Comparison of ENCODE assay signal across 21 cellular contexts in the genomic region with DNA sequence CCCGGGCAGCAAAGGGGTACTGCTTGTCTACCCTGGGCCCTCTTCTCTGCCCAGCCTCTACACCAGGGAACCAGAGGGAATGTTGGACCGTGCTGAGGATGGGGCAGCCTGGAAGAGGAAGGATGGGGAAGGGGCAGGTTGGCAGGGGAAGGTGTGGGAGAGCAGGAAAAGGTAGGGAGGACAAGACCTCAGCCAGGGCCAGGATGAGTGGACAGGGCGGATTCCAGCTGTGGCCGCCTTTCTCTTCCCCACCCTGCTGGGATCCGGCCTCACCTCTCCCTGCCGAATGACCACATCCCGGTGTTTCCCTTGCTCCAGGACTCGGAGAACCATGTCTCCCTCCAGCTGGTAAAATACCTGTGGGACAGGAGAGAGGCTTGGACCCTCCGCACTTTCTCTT. TPM values are rescaled to one million over a fixed set of nuclear protein-coding genes. Genes with fewer than 3 reads are reported as not detected.
DNase-seq lines count a peak whose midpoint lies in the region; ATAC-seq and TF ChIP-seq lines count a peak whose summit lies in the region.
"Had no signal": no experiment of that assay in that cellular context is flagged by ENCODE, and none has a peak within 500 bp of the region (broad histone marks: within the 10 kb centered on the region; RNA-seq: fewer than 3 reads in every experiment).

No MANE protein-coding gene starts in this region.

- no peak overlapping the region for H4K8ac ChIP-seq in mesenchymal stem cell (ENCODE audit: low read length)

- intact Hi-C loops in Caco-2 (cut with micrococcal nuclease; ENCODE audit: unreplicated experiment): no loop called here
- intact Hi-C loops in colonic mucosa (cut with DNase I): no loop called here

- H2BK15ac ChIP-seq in mesenchymal stem cell (ENCODE audit: low read depth, poor library complexity, severe bottlenecking): no peak overlapping the region

- H3K36me3 ChIP-seq in Caco-2 (ENCODE audit: control insufficient read depth, insufficient read depth, low read length) (peaks cover 5% of the 10 kb centered on the region), colonic mucosa (no peaks in the 10 kb centered on the region), mesenchymal stem cell (ENCODE audit: control insufficient read depth in 1 of 2, insufficient read depth in 2 of 2, low read depth in 1 of 2, low read length in 2 of 2) (peaks cover 0 to 5% of the 10 kb centered on the region in 2 experiments)

- H3K4me3 ChIP-seq in Caco-2 (ENCODE audit: low read depth, low read length): no peak overlapping the region
- no peak overlapping the region for H3K4me3 ChIP-seq in colonic mucosa
- H3K4me3 ChIP-seq in mesenchymal stem cell (ENCODE audit: insufficient read depth in 1 of 2, low read depth in 1 of 2, low read length in 2 of 2): no peak overlapping the region
- H3K4me3 ChIP-seq in foreskin fibroblast (ENCODE audit: low read depth in 1 of 2, low read length in 2 of 2): no peak overlapping the region
- H3K4me3 ChIP-seq: BLaER1, GM12878, HAP-1 had no signal

- no peak overlapping the region for H3K18ac ChIP-seq in mesenchymal stem cell (ENCODE audit: low read depth in 1 of 2, low read length in 2 of 2)

- H3K4me1 ChIP-seq in Caco-2 (peaks cover 26% of the 10 kb centered on the region), colonic mucosa (no peaks in the 10 kb centered on the region), mesenchymal stem cell (ENCODE audit: control insufficient read depth, insufficient read depth, low read depth, low read length) (no peaks in the 10 kb centered on the region)
- H3K4me1 ChIP-seq: BLaER1, HAP-1 had no signal

- peak overlapping the region; percentile 43 for H4K91ac ChIP-seq in mesenchymal stem cell (ENCODE audit: low read length)

- peak overlapping the region; percentile 32 for H3K27ac Mint-ChIP-seq in Caco-2 (ENCODE audit: unreplicated experiment)
- no peak overlapping the region for H3K27ac Mint-ChIP-seq in osteocyte (ENCODE audit: unreplicated experiment)
- H3K27ac Mint-ChIP-seq: B cell; CD4-positive, CD25-positive, alpha-beta regulatory T cell; CD8-positive, alpha-beta T cell; HFFc6 had no signal

- H3K9me3 Mint-ChIP-seq in Caco-2 (ENCODE audit: unreplicated experiment) (no peaks in the 10 kb centered on the region), osteocyte (ENCODE audit: unreplicated experiment) (no peaks in the 10 kb centered on the region)
- H3K9me3 Mint-ChIP-seq: CD8-positive, alpha-beta T cell had no signal

- no peak for TF ChIP-seq CTCF in Caco-2 (IDR thresholded peaks at IDR 0.05; ENCODE audit: insufficient read depth in 1 of 2, low read depth in 1 of 2, low read length in 1 of 2, severe bottlenecking in 1 of 2, unreplicated experiment in 1 of 2)
- no peak for TF ChIP-seq CTCF in colonic mucosa (IDR thresholded peaks at IDR 0.05)
- no peak for TF ChIP-seq CTCF in osteocyte (IDR thresholded peaks at IDR 0.05)
- no peak for TF ChIP-seq CTCF in foreskin fibroblast (IDR thresholded peaks at IDR 0.05; ENCODE audit: low read depth, low read length)

- H3K4ac ChIP-seq in mesenchymal stem cell (ENCODE audit: low read depth in 1 of 2, low read length in 2 of 2): no peak overlapping the region

- H2BK12ac ChIP-seq in mesenchymal stem cell (ENCODE audit: low read length in 2 of 2): no peak overlapping the region

- 88% methylated on average over 9 of the region's 9 CpGs for WGBS in mesenchymal stem cell

- H2BK120ac ChIP-seq in mesenchymal stem cell (ENCODE audit: low read depth, low read length): no peak overlapping the region

- H3K4me1 Mint-ChIP-seq in Caco-2 (ENCODE audit: low read depth, unreplicated experiment): peaks cover 28% of the 10 kb centered on the region
- H3K4me1 Mint-ChIP-seq in osteocyte (ENCODE audit: unreplicated experiment): no peaks in the 10 kb centered on the region
- H3K4me1 Mint-ChIP-seq: B cell; CD4-positive, CD25-positive, alpha-beta regulatory T cell had no signal

- CTCF ChIA-PET in Caco-2 (lab: Charles Lee): no interaction called here

- peaks cover 13% of the 10 kb centered on the region for H3K9me3 ChIP-seq in Caco-2
- no peaks in the 10 kb centered on the region for H3K9me3 ChIP-seq in colonic mucosa
- H3K9me3 ChIP-seq in mesenchymal stem cell (ENCODE audit: control insufficient read depth, low read length): no peaks in the 10 kb centered on the region

- no peak overlapping the region for H2AFZ ChIP-seq in mesenchymal stem cell (ENCODE audit: low read depth, low read length)

- H3K27ac ChIP-seq in colonic mucosa (no peak overlapping the region), mesenchymal stem cell (ENCODE audit: low read length, poor library complexity, severe bottlenecking) (no peak overlapping the region)
- H3K27ac ChIP-seq: BLaER1, C4-2B had no signal

- POLR2A ChIA-PET in Caco-2 (lab: Charles Lee): no interaction called here

- no peak overlapping the region for H3K23ac ChIP-seq in mesenchymal stem cell (ENCODE audit: low read length in 2 of 2)

- H2AK5ac ChIP-seq in mesenchymal stem cell (ENCODE audit: low read length, severe bottlenecking): no peak overlapping the region

- no peak for ATAC-seq in GM18502 (IDR thresholded peaks at IDR 0.05; ENCODE audit: poor library complexity, unreplicated experiment)
- ATAC-seq: CD8-positive, alpha-beta T cell; GM12878 had no signal

- no peak overlapping the region for H3K9ac ChIP-seq in colonic mucosa (ENCODE audit: low read depth in 2 of 2, low read length in 2 of 2)
- no peak overlapping the region for H3K9ac ChIP-seq in mesenchymal stem cell (ENCODE audit: low read length)
- H3K9ac ChIP-seq: BLaER1 had no signal

- H3K4me3 Mint-ChIP-seq in Caco-2 (ENCODE audit: unreplicated experiment) (no peak overlapping the region), osteocyte (ENCODE audit: unreplicated experiment) (no peak overlapping the region)
- H3K4me3 Mint-ChIP-seq: B cell; CD4-positive, CD25-positive, alpha-beta regulatory T cell; CD8-positive, alpha-beta T cell; HFFc6 had no signal

- H2BK5ac ChIP-seq in mesenchymal stem cell (ENCODE audit: low read depth, low read length, poor library complexity, severe bottlenecking): no peak overlapping the region

- no TSS peak for BruUV-seq in Caco-2 (replicated peaks; lab: Mats Ljungman, UMichigan)

- DNase-seq in Caco-2: no peak
- DNase-seq in colonic mucosa: peak; percentile 13
- no peak for DNase-seq in mesenchymal stem cell
- peak; percentile 74 for DNase-seq in osteocyte (ENCODE audit: extremely low spot score, unreplicated experiment)
- DNase-seq in foreskin fibroblast: no peak
- no peak for DNase-seq in activated naive CD4-positive, alpha-beta T cell treated with anti-CD3 and anti-CD28 coated beads, Interleukin-2, amount 50 U/mL, for 16 hours
- DNase-seq: CD4-positive, CD25-positive, alpha-beta regulatory T cell; DMS 273 treated with DMSO at 0.1 percent for 48 hours; DMS79; EL; GDM1; GOT3; HFFc6 had no signal

- no peak overlapping the region for H3K14ac ChIP-seq in mesenchymal stem cell (ENCODE audit: low read length in 2 of 2)

- no peak overlapping the region for H3K4me2 ChIP-seq in mesenchymal stem cell (ENCODE audit: low read length, poor library complexity, severe bottlenecking)
- H3K4me2 ChIP-seq: BLaER1 had no signal

- H3K36me3 Mint-ChIP-seq in Caco-2 (ENCODE audit: insufficient read depth, unreplicated experiment): peaks cover 31% of the 10 kb centered on the region
- no peaks in the 10 kb centered on the region for H3K36me3 Mint-ChIP-seq in osteocyte (ENCODE audit: unreplicated experiment)

- H3K79me1 ChIP-seq in mesenchymal stem cell (replicated peaks; ENCODE audit: low read length, poor library complexity, severe bottlenecking): no peaks in the 10 kb centered on the region

- H3K27me3 Mint-ChIP-seq in Caco-2 (ENCODE audit: insufficient read depth, unreplicated experiment) (no peaks in the 10 kb centered on the region), osteocyte (ENCODE audit: unreplicated experiment) (no peaks in the 10 kb centered on the region)
- H3K27me3 Mint-ChIP-seq: B cell had no signal

- H3K27me3 ChIP-seq in Caco-2 (replicated peaks; ENCODE audit: control insufficient read depth, insufficient read depth, low read length) (no peaks in the 10 kb centered on the region; the same call in 1 of the 2 replicates), colonic mucosa (no peaks in the 10 kb centered on the region), mesenchymal stem cell (ENCODE audit: control insufficient read depth in 1 of 2, insufficient read depth in 1 of 2, low read length in 2 of 2) (peaks cover 5% of the 10 kb centered on the region in 2 experiments)
- H3K27me3 ChIP-seq: BLaER1 had no signal

RNA-seq across cellular contexts. Expression of gene HAAO, which starts 8.9 kb away (rescaled TPM):
- 44.1 and 47.5 TPM in 2 replicates for total RNA-seq in Caco-2 (2022)
- total RNA-seq in colonic mucosa: 10 to 100 TPM in 1 of 2 donors, 1 to 10 TPM in 1; 8.2 to 17.8 TPM
- 1.9 TPM for polyA plus RNA-seq in mesenchymal stem cell (2013, experiment 1 of 2)
- 1.8 TPM for polyA plus RNA-seq in mesenchymal stem cell (2013, experiment 2 of 2)
- 0.73 and 1.1 TPM in 2 replicates for total RNA-seq in osteocyte
- total RNA-seq: A172; CD4-positive, CD25-positive, alpha-beta regulatory T cell; CD8-positive, alpha-beta T cell had no signal

RNA-seq across cellular contexts. Expression of gene OXER1, which starts 19.6 kb away (rescaled TPM):
- 10.9 and 11.0 TPM in 2 replicates for total RNA-seq in Caco-2 (2022)
- total RNA-seq in colonic mucosa: 1 to 10 TPM; 1.3 to 3.9 TPM
- polyA plus RNA-seq in mesenchymal stem cell (2013, experiment 1 of 2): 0.33 TPM
- 0.21 TPM for polyA plus RNA-seq in mesenchymal stem cell (2013, experiment 2 of 2)
- not detected in 2 replicates for total RNA-seq in osteocyte
- total RNA-seq: A172; CD4-positive, CD25-positive, alpha-beta regulatory T cell; HFFc6 had no signal

Comparison
In these comparisons a context has a peak if more than half of its experiments do, and no peak if none do; other contexts are left out.
1. DNase-seq: peak in colonic mucosa (single experiment) and osteocyte (single experiment); none in Caco-2 (0 of 2), mesenchymal stem cell (single experiment), foreskin fibroblast (0 of 2) and activated naive CD4-positive, alpha-beta T cell treated with anti-CD3 and anti-CD28 coated beads, Interleukin-2, amount 50 U/mL, for 16 hours (single experiment).